In genomic region chr6:15763827-15764226, GRCh38 we compare ENCODE assay signal across 9 cellular contexts.
DNase-seq lines count a peak whose midpoint lies in the region; ATAC-seq and TF ChIP-seq lines count a peak whose summit lies in the region.
"Had no signal": no experiment of that assay in that cellular context is flagged by ENCODE, and none has a peak within 500 bp of the region (broad histone marks: within the 10 kb centered on the region; RNA-seq: fewer than 3 reads in every experiment).

No MANE protein-coding gene starts in this region.

- no peak overlapping the region for H3K4me3 ChIP-seq in fibroblast of mammary gland (ENCODE audit: control insufficient read depth, low read depth, low read length)
- no peak overlapping the region for H3K4me3 ChIP-seq in HAP-1

- DNase-seq in G401 (ENCODE audit: low spot score) (peak; percentile 9), fibroblast of mammary gland (ENCODE audit: low read depth) (peak; percentile 73), pons (ENCODE audit: low spot score) (peak; percentile 3), GF-D8 (lab: John Stamatoyannopoulos, UW) (no peak), NCI-H1048 (lab: John Stamatoyannopoulos, UW) (no peak), HAP-1 (ENCODE audit: low spot score in 2 of 2) (no peak)
- DNase-seq: NCI-H69 had no signal

- H3K36me3 ChIP-seq in HAP-1 (replicated peaks) = no peaks in the 10 kb centered on the region

- in situ Hi-C loops in G401 (cut with HindIII; ENCODE audit: low sequenced_read_pairs) = no loop called here
- in situ Hi-C loops in HAP-1 (cut with MboI; ENCODE audit: low sequenced_read_pairs) = no loop called here

- TF ChIP-seq CTCF in fibroblast of mammary gland (conservative IDR thresholded peaks at IDR 0.05; ENCODE audit: control insufficient read depth, insufficient read depth, low read depth, low read length) = no peak

- H3K4me1 ChIP-seq in HAP-1 = no peaks in the 10 kb centered on the region; the same call in 1 of the 2 replicates

- no peaks in the 10 kb centered on the region for H3K27me3 ChIP-seq in HAP-1 (ENCODE audit: low read depth)

- ATAC-seq in HG02870 (IDR thresholded peaks at IDR 0.05; ENCODE audit: unreplicated experiment) = no peak

- no peaks in the 10 kb centered on the region for H3K9me3 ChIP-seq in HAP-1

TF ChIP-seq in PFSK-1, 5 proteins besides CTCF, POLR2A, EP300 and RAD21:
- TF ChIP-seq POLR2AphosphoS5 (IDR thresholded peaks at IDR 0.05; ENCODE audit: low read depth, low read length) (peak; percentile 44), TAF1 (IDR thresholded peaks at IDR 0.05; ENCODE audit: borderline replicate concordance, insufficient read depth, low read length) (peak; percentile 65; the same call in 1 of the 2 replicates), FOXP2 (optimal IDR thresholded peaks at IDR 0.05; ENCODE audit: borderline replicate concordance, extremely low read depth, extremely low read length, insufficient read depth) (no peak), REST (IDR thresholded peaks at IDR 0.05; ENCODE audit: insufficient read depth in 1 of 2, low read depth in 2 of 2, low read length in 2 of 2) (peak in 1 of 2 experiments; percentile 65; a peak in 1 of 4 replicates), SIN3A (IDR thresholded peaks at IDR 0.05; ENCODE audit: borderline replicate concordance, insufficient read depth, low read length) (no peak)

Comparison
In these comparisons a context has a peak if more than half of its experiments do, and no peak if none do; other contexts are left out.
1. DNase-seq: peak in G401 (single experiment), fibroblast of mammary gland (single experiment) and pons (single experiment); none in GF-D8 (single experiment), NCI-H1048 (single experiment) and HAP-1 (0 of 2).